ENCODE assay signal across 22 cellular contexts in the genomic region with DNA sequence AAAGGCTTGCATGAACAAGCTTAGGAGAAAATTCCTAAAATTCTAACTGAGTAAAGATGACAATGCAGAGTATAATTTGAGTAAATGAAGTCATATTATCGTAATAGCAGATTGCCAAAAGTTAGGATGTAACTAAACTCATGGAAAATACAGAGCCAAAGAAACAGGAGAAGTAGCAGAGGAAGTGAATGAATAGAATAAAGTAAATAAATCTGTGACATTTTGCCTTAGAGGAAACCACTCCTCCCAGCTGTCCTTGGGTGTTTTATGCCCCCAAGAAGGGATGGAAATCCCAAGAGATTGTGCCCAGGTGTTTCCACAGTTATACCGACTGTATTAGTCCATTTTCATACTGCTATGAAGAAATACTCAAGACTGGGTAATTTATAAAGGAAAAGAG. TPM values are rescaled to one million over a fixed set of nuclear protein-coding genes. Genes with fewer than 3 reads are reported as not detected.
DNase-seq lines count a peak whose midpoint lies in the region; ATAC-seq, FAIRE-seq and TF ChIP-seq lines count a peak whose summit lies in the region.
"Had no signal": no experiment of that assay in that cellular context is flagged by ENCODE, and none has a peak within 500 bp of the region (broad histone marks: within the 10 kb centered on the region; RNA-seq: fewer than 3 reads in every experiment).

No MANE protein-coding gene starts in this region.

- no peak for TF ChIP-seq EP300 in ovary (IDR thresholded peaks at IDR 0.05)

- no peaks in the 10 kb centered on the region for H3K27me3 ChIP-seq in bronchial epithelial cell (ENCODE audit: control insufficient read depth, insufficient read depth, low read length)
- no peaks in the 10 kb centered on the region for H3K27me3 ChIP-seq in ovary

- H3K27ac ChIP-seq in ovary: no peak overlapping the region
- H3K27ac ChIP-seq: C4-2B had no signal

- TF ChIP-seq CTCF in bronchial epithelial cell (IDR thresholded peaks at IDR 0.05; ENCODE audit: insufficient read depth, low read length, severe bottlenecking): no peak
- no peak for TF ChIP-seq CTCF in ovary (IDR thresholded peaks at IDR 0.05)

- FAIRE-seq in bronchial epithelial cell (lab: Jason Lieb, UNC): no peak
- FAIRE-seq: A204.1, D721Med, H54, HTR-8/SVneo had no signal

- DNase-seq in NCI-H69 (lab: John Stamatoyannopoulos, UW) (peak; percentile 26), bronchial epithelial cell (ENCODE audit: low read depth) (peak; percentile 12), lung microvascular endothelial cell (ENCODE audit: low read depth in 2 of 2) (peak; percentile 52 to 62), ovary (no peak), NCI-H774 (lab: John Stamatoyannopoulos, UW) (no peak), DMS 273 treated with DMSO at 0.1 percent for 48 hours (lab: John Stamatoyannopoulos, UW) (no peak)
- DNase-seq: AML-193; Caco-2; CD4-positive, alpha-beta T cell; DMS153; DMS79 treated with DMSO at 0.1 percent for 48 hours; GF-D8; HCEC 1CT; IMR-90 had no signal

- no peaks in the 10 kb centered on the region for H3K4me1 ChIP-seq in ovary (ENCODE audit: insufficient read depth)
- H3K4me1 ChIP-seq: Caco-2 had no signal

- no peak for ATAC-seq in HG02870 (IDR thresholded peaks at IDR 0.05; ENCODE audit: unreplicated experiment)
- ATAC-seq: GM23338 had no signal

- TF ChIP-seq POLR2A in ovary (IDR thresholded peaks at IDR 0.05): no peak

- no peak overlapping the region for H3K4me3 ChIP-seq in bronchial epithelial cell (ENCODE audit: low read depth, low read length)
- no peak overlapping the region for H3K4me3 ChIP-seq in ovary
- H3K4me3 ChIP-seq: GM23338 had no signal

- WGBS in ovary, 3 donors: 64 to 69% (median 67%) methylated on average over 2 of the region's 2 CpGs

- intact Hi-C loops in ovary (cut with DNase I): no loop called here

- H3K9me3 ChIP-seq in ovary: no peaks in the 10 kb centered on the region
- H3K9me3 ChIP-seq: Caco-2 had no signal

- H3K36me3 ChIP-seq in bronchial epithelial cell (ENCODE audit: control insufficient read depth, insufficient read depth, low read length) (no peaks in the 10 kb centered on the region), ovary (no peaks in the 10 kb centered on the region)

RNA-seq across cellular contexts. Expression of gene BMX, which starts 1.9 kb away (rescaled TPM):
- total RNA-seq in bronchial epithelial cell: not detected in 2 replicates
- 81.9 and 208 TPM in 2 replicates for total RNA-seq in lung microvascular endothelial cell
- 1 to 10 TPM in 6 of 7 donors, under 1 TPM in 1; 0.50 to 1.7 (median 1.1) TPM for total RNA-seq in ovary
- polyA plus RNA-seq in ovary: 1 to 10 TPM; 1.5 to 3.9 TPM
- total RNA-seq: Caco-2; CD4-positive, alpha-beta T cell; GM23338; IMR-90 had no signal
- polyA plus RNA-seq: BJ, GM23338, IMR-90 had no signal

RNA-seq across cellular contexts. Expression of gene PIR, which starts 5.6 kb away (rescaled TPM):
- 23.7 and 35.8 TPM in 2 replicates for total RNA-seq in bronchial epithelial cell
- total RNA-seq in lung microvascular endothelial cell: 86.1 and 93.8 TPM in 2 replicates
- 10 to 100 TPM in 6 of 7 donors, 1 to 10 TPM in 1; 8.2 to 23.7 (median 12.5) TPM for total RNA-seq in ovary
- 10 to 100 TPM; 17.9 to 23.7 TPM for polyA plus RNA-seq in ovary
- total RNA-seq: CD4-positive, alpha-beta T cell had no signal

Comparison
In these comparisons a context has a peak if more than half of its experiments do, and no peak if none do; other contexts are left out.
1. DNase-seq: peak in NCI-H69 (single experiment), bronchial epithelial cell (single experiment) and lung microvascular endothelial cell (2 of 2); none in ovary (0 of 5), NCI-H774 (single experiment) and DMS 273 treated with DMSO at 0.1 percent for 48 hours (single experiment).
2. RNA of gene BMX, which starts 1.9 kb away (total RNA-seq): 81.9 to 208 TPM in lung microvascular endothelial cell; 0.50 to 1.7 TPM in ovary and not detected in bronchial epithelial cell; every median in the first group is over 10 times any median in the second.